In the genomic region with DNA sequence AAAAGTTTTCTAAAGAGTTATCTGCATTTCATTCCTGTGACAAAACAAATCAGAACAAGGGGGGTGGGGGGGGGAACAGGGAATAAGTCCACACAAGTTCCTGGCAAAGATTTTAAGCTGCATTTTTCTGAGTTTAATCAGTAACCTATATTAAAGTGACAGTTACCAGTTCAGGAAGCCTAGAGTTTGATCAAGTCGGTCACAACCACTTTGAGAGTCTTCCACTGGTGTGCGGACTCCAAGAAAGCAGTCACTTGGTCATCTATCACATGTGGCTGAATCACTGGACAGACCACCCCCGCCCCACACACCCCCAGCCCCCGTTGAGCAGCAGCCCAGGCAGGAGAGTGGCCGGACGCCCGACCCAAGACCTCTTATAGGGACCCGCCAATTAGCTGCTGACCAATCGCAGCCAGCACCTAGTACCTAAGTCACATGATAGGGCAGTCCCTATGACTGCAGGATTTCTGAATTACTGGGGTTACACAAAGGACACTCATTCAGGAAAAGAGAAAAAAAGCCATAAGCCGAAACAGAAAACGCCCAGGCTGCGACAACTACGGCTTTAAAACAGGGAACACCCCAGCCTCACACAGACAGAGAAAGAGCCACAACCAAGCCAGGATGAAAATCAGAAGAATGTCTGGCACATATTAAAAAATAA, we compare ENCODE assay signal across 8 cellular contexts.
A peak's percentile ranks its signal among the peaks of the same experiment; 100 is the strongest.
DNase-seq lines count a peak whose midpoint lies in the region; ATAC-seq and TF ChIP-seq lines count a peak whose summit lies in the region.

No MANE protein-coding gene starts in this region.

- H3K9me2 ChIP-seq in GM23338 (ENCODE audit: insufficient read depth), result no peaks in the 10 kb centered on the region

- H3K27me3 ChIP-seq in GM23338 (ENCODE audit: insufficient read depth) (no peaks in the 10 kb centered on the region), rectal smooth muscle tissue (ENCODE audit: control insufficient read depth, insufficient read depth, low read length) (no peaks in the 10 kb centered on the region)

- peaks cover 36% of the 10 kb centered on the region for H4K20me1 ChIP-seq in GM23338 (replicated peaks; ENCODE audit: insufficient read depth)

- peak; percentile 64 for ATAC-seq in GM23338
- peak; percentile 70 for ATAC-seq in activated T-helper 17 cell treated with anti-CD3 and anti-CD28 coated beads, Interleukin-2, amount 50 U/mL, for 72 hours (replicated peaks)

- no peak overlapping the region for H3K4me3 Mint-ChIP-seq in GM23338
- no peak overlapping the region for H3K4me3 Mint-ChIP-seq in activated T-helper 17 cell treated with anti-CD3 and anti-CD28 coated beads, Interleukin-2, amount 50 U/mL, for 72 hours

- H3K27ac Mint-ChIP-seq in GM23338, result peak overlapping the region; percentile 72; the same call in 1 of the 2 replicates
- H3K27ac Mint-ChIP-seq in activated T-helper 17 cell treated with anti-CD3 and anti-CD28 coated beads, Interleukin-2, amount 50 U/mL, for 72 hours, result peak overlapping the region; percentile 99

- H3F3A ChIP-seq in GM23338 (replicated peaks; ENCODE audit: low read depth), result no peaks in the 10 kb centered on the region

- H3K9me3 Mint-ChIP-seq in GM23338, result no peaks in the 10 kb centered on the region
- H3K9me3 Mint-ChIP-seq in activated T-helper 17 cell treated with anti-CD3 and anti-CD28 coated beads, Interleukin-2, amount 50 U/mL, for 72 hours, result no peaks in the 10 kb centered on the region

- no peak for TF ChIP-seq CTCF in GM13976 (IDR thresholded peaks at IDR 0.05; ENCODE audit: borderline replicate concordance, control extremely low read depth, extremely low read depth, insufficient read depth, missing control alignments)
- TF ChIP-seq CTCF in GM23338 (conservative IDR thresholded peaks at IDR 0.05; ENCODE audit: low read depth in 2 of 2), result no peak

- no peak overlapping the region for H3K9ac ChIP-seq in rectal smooth muscle tissue (ENCODE audit: low read length)

- H3K4me1 ChIP-seq in GM23338 (ENCODE audit: insufficient read depth) (peaks cover 43% of the 10 kb centered on the region), rectal smooth muscle tissue (ENCODE audit: control insufficient read depth, insufficient read depth, low read length) (no peaks in the 10 kb centered on the region)

- peak; percentile 65 for DNase-seq in GM13976 (ENCODE audit: low spot score)
- DNase-seq in GM23338 (ENCODE audit: low spot score), result no peak
- DNase-seq in LHCN-M2 (ENCODE audit: low read depth), result peak; percentile 93
- peak; percentile 40 for DNase-seq in globus pallidus (ENCODE audit: low spot score)
- no peak for DNase-seq in NAMALWA (ENCODE audit: low spot score)
- DNase-seq in NCI-H146 treated with DMSO at 0.1 percent for 48 hours (lab: John Stamatoyannopoulos, UW; ENCODE audit: unreplicated experiment), result no peak

- H2AFZ ChIP-seq in GM23338, result no peak overlapping the region

- H3K27me3 Mint-ChIP-seq in GM23338 (ENCODE audit: insufficient read depth, low read depth, poor library complexity), result no peaks in the 10 kb centered on the region
- H3K27me3 Mint-ChIP-seq in activated T-helper 17 cell treated with anti-CD3 and anti-CD28 coated beads, Interleukin-2, amount 50 U/mL, for 72 hours, result no peaks in the 10 kb centered on the region

- H3K36me3 ChIP-seq in GM23338 (ENCODE audit: insufficient read depth) (no peaks in the 10 kb centered on the region), rectal smooth muscle tissue (ENCODE audit: control insufficient read depth, insufficient read depth, low read length) (no peaks in the 10 kb centered on the region)

- peaks cover 99% of the 10 kb centered on the region for H3K79me2 ChIP-seq in GM23338 (replicated peaks; ENCODE audit: insufficient read depth)

- peaks cover 34% of the 10 kb centered on the region for H3K36me3 Mint-ChIP-seq in GM23338 (ENCODE audit: low read depth)
- peaks cover 92% of the 10 kb centered on the region for H3K36me3 Mint-ChIP-seq in activated T-helper 17 cell treated with anti-CD3 and anti-CD28 coated beads, Interleukin-2, amount 50 U/mL, for 72 hours (ENCODE audit: low read depth)

- no peak overlapping the region for H3K4me2 ChIP-seq in GM23338

- no peak overlapping the region for H3K4me3 ChIP-seq in GM23338
- peak overlapping the region; percentile 61 for H3K4me3 ChIP-seq in rectal smooth muscle tissue (ENCODE audit: low read length)

- in situ Hi-C loops in GM13976 (cut with MboI; ENCODE audit: low sequenced_read_pairs, unreplicated experiment), result no loop called here

- H3K27ac ChIP-seq in GM23338 (ENCODE audit: low read depth), result no peak overlapping the region
- H3K27ac ChIP-seq in rectal smooth muscle tissue (ENCODE audit: low read depth, low read length), result peak overlapping the region; percentile 60

- peaks cover 78% of the 10 kb centered on the region for H3K4me1 Mint-ChIP-seq in GM23338
- peaks cover 23% of the 10 kb centered on the region for H3K4me1 Mint-ChIP-seq in activated T-helper 17 cell treated with anti-CD3 and anti-CD28 coated beads, Interleukin-2, amount 50 U/mL, for 72 hours

TF ChIP-seq in GM23338, 12 proteins besides CTCF, POLR2A, EP300 and RAD21 (continues in another document):
- no peak for TF ChIP-seq ZNF114 (CRISPR knock-in tag; IDR thresholded peaks at IDR 0.05)
- TF ChIP-seq EZH2 (IDR thresholded peaks at IDR 0.05; ENCODE audit: low read depth, unreplicated experiment), result no peak
- TF ChIP-seq, protein P1, sequence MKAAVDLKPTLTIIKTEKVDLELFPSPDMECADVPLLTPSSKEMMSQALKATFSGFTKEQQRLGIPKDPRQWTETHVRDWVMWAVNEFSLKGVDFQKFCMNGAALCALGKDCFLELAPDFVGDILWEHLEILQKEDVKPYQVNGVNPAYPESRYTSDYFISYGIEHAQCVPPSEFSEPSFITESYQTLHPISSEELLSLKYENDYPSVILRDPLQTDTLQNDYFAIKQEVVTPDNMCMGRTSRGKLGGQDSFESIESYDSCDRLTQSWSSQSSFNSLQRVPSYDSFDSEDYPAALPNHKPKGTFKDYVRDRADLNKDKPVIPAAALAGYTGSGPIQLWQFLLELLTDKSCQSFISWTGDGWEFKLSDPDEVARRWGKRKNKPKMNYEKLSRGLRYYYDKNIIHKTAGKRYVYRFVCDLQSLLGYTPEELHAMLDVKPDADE (IDR thresholded peaks at IDR 0.05), result no peak
- no peak for TF ChIP-seq ZNF331 (CRISPR knock-in tag; IDR thresholded peaks at IDR 0.05; ENCODE audit: low read depth)
- TF ChIP-seq POLR2AphosphoS5 (IDR thresholded peaks at IDR 0.05; ENCODE audit: low read depth), result no peak
- TF ChIP-seq, protein P2, sequence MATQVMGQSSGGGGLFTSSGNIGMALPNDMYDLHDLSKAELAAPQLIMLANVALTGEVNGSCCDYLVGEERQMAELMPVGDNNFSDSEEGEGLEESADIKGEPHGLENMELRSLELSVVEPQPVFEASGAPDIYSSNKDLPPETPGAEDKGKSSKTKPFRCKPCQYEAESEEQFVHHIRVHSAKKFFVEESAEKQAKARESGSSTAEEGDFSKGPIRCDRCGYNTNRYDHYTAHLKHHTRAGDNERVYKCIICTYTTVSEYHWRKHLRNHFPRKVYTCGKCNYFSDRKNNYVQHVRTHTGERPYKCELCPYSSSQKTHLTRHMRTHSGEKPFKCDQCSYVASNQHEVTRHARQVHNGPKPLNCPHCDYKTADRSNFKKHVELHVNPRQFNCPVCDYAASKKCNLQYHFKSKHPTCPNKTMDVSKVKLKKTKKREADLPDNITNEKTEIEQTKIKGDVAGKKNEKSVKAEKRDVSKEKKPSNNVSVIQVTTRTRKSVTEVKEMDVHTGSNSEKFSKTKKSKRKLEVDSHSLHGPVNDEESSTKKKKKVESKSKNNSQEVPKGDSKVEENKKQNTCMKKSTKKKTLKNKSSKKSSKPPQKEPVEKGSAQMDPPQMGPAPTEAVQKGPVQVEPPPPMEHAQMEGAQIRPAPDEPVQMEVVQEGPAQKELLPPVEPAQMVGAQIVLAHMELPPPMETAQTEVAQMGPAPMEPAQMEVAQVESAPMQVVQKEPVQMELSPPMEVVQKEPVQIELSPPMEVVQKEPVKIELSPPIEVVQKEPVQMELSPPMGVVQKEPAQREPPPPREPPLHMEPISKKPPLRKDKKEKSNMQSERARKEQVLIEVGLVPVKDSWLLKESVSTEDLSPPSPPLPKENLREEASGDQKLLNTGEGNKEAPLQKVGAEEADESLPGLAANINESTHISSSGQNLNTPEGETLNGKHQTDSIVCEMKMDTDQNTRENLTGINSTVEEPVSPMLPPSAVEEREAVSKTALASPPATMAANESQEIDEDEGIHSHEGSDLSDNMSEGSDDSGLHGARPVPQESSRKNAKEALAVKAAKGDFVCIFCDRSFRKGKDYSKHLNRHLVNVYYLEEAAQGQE (IDR thresholded peaks at IDR 0.05; ENCODE audit: unreplicated experiment), result no peak
- TF ChIP-seq CREB1 (CRISPR knock-in tag; IDR thresholded peaks at IDR 0.05; ENCODE audit: low read depth), result no peak
- TF ChIP-seq JUNB (IDR thresholded peaks at IDR 0.05; ENCODE audit: unreplicated experiment), result no peak

Comparison
In these comparisons a context has a peak if more than half of its experiments do, and no peak if none do; other contexts are left out.
1. DNase-seq: peak in GM13976 (single experiment), LHCN-M2 (single experiment) and globus pallidus (single experiment); none in GM23338 (single experiment), NAMALWA (single experiment) and NCI-H146 treated with DMSO at 0.1 percent for 48 hours (single experiment).